Comparison of ENCODE assay signal across 20 cellular contexts in genomic region chr22:49233507-49234100, GRCh38.
A peak's percentile ranks its signal among the peaks of the same experiment; 100 is the strongest.
DNase-seq lines count a peak whose midpoint lies in the region; TF ChIP-seq lines count a peak whose summit lies in the region.
"Had no signal": no experiment of that assay in that cellular context is flagged by ENCODE, and none has a peak within 500 bp of the region (broad histone marks: within the 10 kb centered on the region; RNA-seq: fewer than 3 reads in every experiment).

No MANE protein-coding gene starts in this region.

- no peaks in the 10 kb centered on the region for H3K27me3 Mint-ChIP-seq in MCF 10A (ENCODE audit: insufficient read depth, unreplicated experiment)
- H3K27me3 Mint-ChIP-seq in chondrocyte (ENCODE audit: low read depth), result no peaks in the 10 kb centered on the region

- H3K27me3 ChIP-seq in breast epithelium, result peaks cover 0 to 51% of the 10 kb centered on the region in 2 donors

- no TSS peak for BruUV-seq in MCF 10A (replicated peaks; lab: Mats Ljungman, UMichigan)

- intact Hi-C loops in breast epithelium (cut with DNase I; ENCODE audit: low total_unique reads) (no loop called here), MCF 10A (cut with micrococcal nuclease) (no loop called here)

- no peak for TF ChIP-seq CTCF in breast epithelium (IDR thresholded peaks at IDR 0.05)
- no peak for TF ChIP-seq CTCF in MCF 10A (IDR thresholded peaks at IDR 0.05; ENCODE audit: unreplicated experiment)
- TF ChIP-seq CTCF in chondrocyte (IDR thresholded peaks at IDR 0.05), result no peak

- H3K27ac ChIP-seq in breast epithelium, result no peak overlapping the region
- H3K27ac ChIP-seq: C4-2B, HL-60, RWPE1 had no signal

- POLR2A ChIA-PET in MCF 10A (lab: Yijun Ruan, JAX), result no interaction called here

- H3K36me3 Mint-ChIP-seq in MCF 10A (ENCODE audit: insufficient read depth, unreplicated experiment) (no peaks in the 10 kb centered on the region), chondrocyte (ENCODE audit: low read depth) (no peaks in the 10 kb centered on the region)
- H3K36me3 Mint-ChIP-seq: CD8-positive, alpha-beta memory T cell had no signal

- TF ChIP-seq POLR2A in breast epithelium (IDR thresholded peaks at IDR 0.05), result no peak

- no peak overlapping the region for H3K27ac Mint-ChIP-seq in MCF 10A (ENCODE audit: low read depth, unreplicated experiment)
- no peak overlapping the region for H3K27ac Mint-ChIP-seq in chondrocyte (ENCODE audit: unreplicated experiment)
- H3K27ac Mint-ChIP-seq: CD8-positive, alpha-beta memory T cell had no signal

- H3K4me1 ChIP-seq in breast epithelium, result no peaks in the 10 kb centered on the region

- peak; percentile 5 to 37 for DNase-seq in breast epithelium (ENCODE audit: low spot score in 2 of 2)
- DNase-seq in MCF 10A (ENCODE audit: unreplicated experiment), result no peak
- peak; percentile 53 for DNase-seq in chondrocyte (ENCODE audit: low spot score)
- peak; percentile 79 for DNase-seq in mesenteric fat pad (ENCODE audit: low spot score)
- DNase-seq in NCI-H226, result no peak
- DNase-seq in putamen (ENCODE audit: low spot score), result no peak
- DNase-seq in activated gamma-delta T cell (lab: John Stamatoyannopoulos, UW), result no peak
- DNase-seq: Calu3; CD8-positive, alpha-beta memory T cell; HCEC 1CT; KBM-7; NCI-H1092 treated with DMSO at 0.1 percent for 48 hours; NCI-H1436 treated with DMSO at 0.1 percent for 48 hours; NCI-H2029; NCI-H2227 treated with DMSO at 0.1 percent for 48 hours; NCI-H510A treated with DMSO at 0.1 percent for 48 hours; NCI-H748 treated with DMSO at 0.1 percent for 48 hours had no signal

- H3K9me3 Mint-ChIP-seq in MCF 10A (ENCODE audit: unreplicated experiment) (peaks cover 19% of the 10 kb centered on the region), chondrocyte (ENCODE audit: low read depth) (peaks cover 11% of the 10 kb centered on the region)
- H3K9me3 Mint-ChIP-seq: CD8-positive, alpha-beta memory T cell had no signal

- CTCF ChIA-PET in MCF 10A (lab: Yijun Ruan, JAX), result interaction anchor here (0.5 to 0.6 kb wide), 2 partner anchors 47 to 267 kb away, joined by 3 read pairs; no protein-coding TSS in a partner anchor

- H3K36me3 ChIP-seq in breast epithelium, result no peaks in the 10 kb centered on the region

- H3K4me1 Mint-ChIP-seq in MCF 10A (ENCODE audit: insufficient read depth, unreplicated experiment), result no peaks in the 10 kb centered on the region
- no peaks in the 10 kb centered on the region for H3K4me1 Mint-ChIP-seq in chondrocyte (ENCODE audit: low read depth)
- H3K4me1 Mint-ChIP-seq: CD8-positive, alpha-beta memory T cell had no signal

- no peak overlapping the region for H3K4me3 Mint-ChIP-seq in MCF 10A (ENCODE audit: unreplicated experiment)
- no peak overlapping the region for H3K4me3 Mint-ChIP-seq in chondrocyte (ENCODE audit: unreplicated experiment)
- H3K4me3 Mint-ChIP-seq: CD8-positive, alpha-beta memory T cell had no signal

- no peak overlapping the region for H3K4me3 ChIP-seq in breast epithelium

- no peaks in the 10 kb centered on the region for H3K9me3 ChIP-seq in breast epithelium

Comparison
In these comparisons a context has a peak if more than half of its experiments do, and no peak if none do; other contexts are left out.
1. DNase-seq: peak in breast epithelium (2 of 2), chondrocyte (single experiment) and mesenteric fat pad (single experiment); none in MCF 10A (single experiment), NCI-H226 (single experiment), putamen (single experiment) and activated gamma-delta T cell (single experiment).